ENCODE assay signal across 7 cellular contexts in the genomic region with DNA sequence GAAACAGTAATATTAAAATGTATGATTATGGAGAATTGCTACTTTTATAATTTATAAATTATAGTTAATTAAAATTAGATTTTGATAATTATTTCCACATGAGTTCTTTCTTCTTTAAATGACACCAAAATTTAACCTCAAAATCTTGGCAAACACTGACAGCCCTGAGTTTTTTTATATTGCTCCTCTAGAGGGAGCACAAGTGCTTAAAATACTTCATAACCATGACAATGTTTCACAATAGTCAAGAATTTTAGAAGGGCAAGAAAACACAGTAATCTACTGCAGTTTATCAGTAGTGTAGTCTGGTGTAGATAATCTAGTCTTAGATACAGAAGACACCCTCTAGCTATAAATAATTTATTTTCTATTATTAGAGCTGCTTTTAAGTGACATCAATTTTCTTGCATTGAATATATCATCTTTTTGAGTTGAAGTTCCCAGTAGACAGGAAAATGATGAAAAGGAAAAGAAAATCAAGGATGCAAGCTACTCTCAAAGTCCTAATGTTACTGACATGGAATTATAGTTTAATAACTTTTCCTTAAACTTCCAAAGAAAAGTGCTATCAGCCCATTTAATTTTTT. TPM values are rescaled to one million over a fixed set of nuclear protein-coding genes. Genes with fewer than 3 reads are reported as not detected.
DNase-seq lines count a peak whose midpoint lies in the region; ATAC-seq, FAIRE-seq and TF ChIP-seq lines count a peak whose summit lies in the region.

No MANE protein-coding gene starts in this region.

- DNase-seq in HT-29 (ENCODE audit: low spot score) (peak; percentile 35), Peyer's patch (no peak), endodermal cell (no peak), midbrain (lab: John Stamatoyannopoulos, UW) (peak; percentile 50)

- H3K9me3 Mint-ChIP-seq in endodermal cell = no peaks in the 10 kb centered on the region

- H3K4me1 ChIP-seq in Peyer's patch = no peaks in the 10 kb centered on the region
- no peaks in the 10 kb centered on the region for H3K4me1 ChIP-seq in endodermal cell (ENCODE audit: control insufficient read depth, insufficient read depth, low read length)

- H3K9me3 ChIP-seq in Peyer's patch = no peaks in the 10 kb centered on the region
- no peaks in the 10 kb centered on the region for H3K9me3 ChIP-seq in endodermal cell (ENCODE audit: control insufficient read depth, low read length)

- no peaks in the 10 kb centered on the region for H3K27me3 Mint-ChIP-seq in endodermal cell (ENCODE audit: insufficient read depth)

- no peak overlapping the region for H3K4me3 Mint-ChIP-seq in endodermal cell

- ATAC-seq in GM21717 (IDR thresholded peaks at IDR 0.05; ENCODE audit: unreplicated experiment) (no peak), GM21576 (IDR thresholded peaks at IDR 0.05; ENCODE audit: unreplicated experiment) (no peak)

- no peaks in the 10 kb centered on the region for H3K4me1 Mint-ChIP-seq in endodermal cell

- no peak overlapping the region for H3K27ac Mint-ChIP-seq in endodermal cell

- H3K36me3 ChIP-seq in Peyer's patch (no peaks in the 10 kb centered on the region), endodermal cell (ENCODE audit: control insufficient read depth, insufficient read depth, low read length) (no peaks in the 10 kb centered on the region)

- no peak overlapping the region for H3K27ac ChIP-seq in Peyer's patch
- H3K27ac ChIP-seq in endodermal cell (ENCODE audit: low read depth, low read length) = no peak overlapping the region

- H3K4me3 ChIP-seq in Peyer's patch (no peak overlapping the region), endodermal cell (ENCODE audit: low read length) (no peak overlapping the region)

- TF ChIP-seq POLR2A in Peyer's patch (IDR thresholded peaks at IDR 0.05) = no peak

- H3K27me3 ChIP-seq in Peyer's patch (no peaks in the 10 kb centered on the region), endodermal cell (ENCODE audit: control insufficient read depth, insufficient read depth, low read length, poor library complexity, severe bottlenecking) (no peaks in the 10 kb centered on the region)

- H3K9ac ChIP-seq in endodermal cell (ENCODE audit: extremely low read depth, low read length, poor library complexity, severe bottlenecking) = no peak overlapping the region

- TF ChIP-seq CTCF in Peyer's patch (IDR thresholded peaks at IDR 0.05) (peak in 5 of 6 experiments; percentile 71 to 80 (median 77)), endodermal cell (conservative IDR thresholded peaks at IDR 0.05) (peak; percentile 86)

- no peaks in the 10 kb centered on the region for H3K36me3 Mint-ChIP-seq in endodermal cell (ENCODE audit: low read depth)

- FAIRE-seq in G401.6 (lab: Jason Lieb, UNC) = peak; percentile 98

RNA-seq across cellular contexts. Expression of gene PTGER2, which starts 14.3 kb away (rescaled TPM):
- not detected in 2 replicates for total RNA-seq in HT-29 (2014; rRNA removed; shearing (Covaris generic))
- total RNA-seq in Peyer's patch (1 to 10 TPM; 2.7 to 6.4 (median 4.9) TPM), endodermal cell (not detected)
- 0.11 TPM for polyA plus RNA-seq in endodermal cell (2013, experiment 1 of 2)
- 0.12 TPM for polyA plus RNA-seq in endodermal cell (2013, experiment 2 of 2)

RNA-seq across cellular contexts. Expression of gene PTGDR, which starts 32.3 kb away (rescaled TPM):
- not detected in 2 replicates for total RNA-seq in HT-29 (2014; rRNA removed; shearing (Covaris generic))
- total RNA-seq in Peyer's patch (1 to 10 TPM in 3 of 4 donors, not detected in 1; 1.4 to 3.8 (median 1.4) TPM), endodermal cell (under 1 TPM in 1 of 2 donors, not detected in 1; 0.09 TPM)
- polyA plus RNA-seq in endodermal cell (2013, experiment 1 of 2) = not detected
- not detected for polyA plus RNA-seq in endodermal cell (2013, experiment 2 of 2)

Comparison
In these comparisons a context has a peak if more than half of its experiments do, and no peak if none do; other contexts are left out.
1. DNase-seq: peak in HT-29 (single experiment) and midbrain (single experiment); none in Peyer's patch (0 of 3) and endodermal cell (single experiment).